8 cellular contexts compared by ENCODE assay signal in the genomic region with DNA sequence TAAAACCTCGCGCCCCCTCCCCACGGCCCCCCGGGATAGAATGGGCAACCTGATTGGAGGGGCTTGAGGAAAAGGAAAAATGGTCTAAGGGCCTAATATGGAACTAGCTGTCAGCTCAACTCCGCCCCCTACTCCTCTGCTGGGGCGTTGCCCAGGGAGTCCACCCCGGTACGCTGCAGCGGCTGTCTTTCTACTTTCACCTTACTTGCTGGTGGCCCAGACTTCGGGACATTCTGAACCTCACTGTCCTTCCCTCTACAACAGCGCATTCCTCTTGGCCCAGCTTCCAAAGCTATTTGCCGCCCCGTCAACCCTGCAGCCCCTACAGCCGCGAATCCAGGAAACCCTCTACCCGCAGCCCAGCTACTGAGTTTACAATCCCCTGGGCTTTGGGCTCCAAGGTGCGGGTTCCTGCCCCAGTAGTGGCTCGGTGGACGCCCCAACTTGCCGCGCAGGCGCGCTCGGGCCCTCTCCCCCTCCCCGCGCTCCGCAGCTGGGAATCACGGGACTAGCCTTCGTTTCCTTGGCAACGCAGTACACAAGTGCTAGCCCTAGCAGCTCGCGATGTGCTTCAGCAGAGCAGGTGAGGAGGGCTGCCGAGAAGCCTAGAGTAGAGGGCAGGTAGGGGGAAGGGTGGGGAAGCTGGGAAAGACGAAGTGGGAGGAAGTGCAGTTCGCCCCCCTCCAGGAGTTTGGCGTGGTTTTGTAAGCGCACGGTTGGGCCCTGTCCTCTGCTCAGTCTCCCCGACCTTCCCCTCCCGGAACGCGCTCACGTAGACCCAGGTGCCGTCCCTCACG. TPM values are rescaled to one million over a fixed set of nuclear protein-coding genes. Genes with fewer than 3 reads are reported as not detected.
DNase-seq lines count a peak whose midpoint lies in the region; ATAC-seq and TF ChIP-seq lines count a peak whose summit lies in the region.

No MANE protein-coding gene starts in this region.

- no peak; the same call in 1 of the 2 replicates for TF ChIP-seq CTCF in AG04450 (IDR thresholded peaks at IDR 0.05; ENCODE audit: low read depth, low read length)

- CTCF ChIA-PET in AG04450 (lab: Charles Lee), result interaction anchor here (1.0 to 1.7 kb wide), 3 partner anchors 12 to 316 kb away, joined by 3 to 10 read pairs (median 6); no protein-coding TSS in a partner anchor

- intact Hi-C loops in left colon (cut with DNase I, micrococcal nuclease), result no loop called here

- H3K9me3 ChIP-seq in AG04450 (ENCODE audit: control insufficient read depth, insufficient read depth, low read length), result no peaks in the 10 kb centered on the region

- ATAC-seq in GM18873 (IDR thresholded peaks at IDR 0.05; ENCODE audit: low FRiP score, unreplicated experiment) (peak; percentile 76), HG03159 (IDR thresholded peaks at IDR 0.05; ENCODE audit: unreplicated experiment) (peak; percentile 87), left colon (peak; percentile 97)

- POLR2A ChIA-PET in AG04450 (lab: Yijun Ruan, JAX), result interaction anchor here (1.1 kb wide), 1 partner anchor 382 kb away, joined by 4 read pairs; the partner anchor contains the start of gene LRIF1

- H3K4me3 ChIP-seq in AG04450 (ENCODE audit: low read depth, low read length), result peak overlapping the region; percentile 72

- DNase-seq in AG04450 (ENCODE audit: low read depth, low spot score) (peak; percentile 52), NCI-H226 (peak; percentile 71), left colon (peak; percentile 83)
- DNase-seq in activated CD4-positive, alpha-beta T cell treated with anti-CD3 and anti-CD28 coated beads for 24 hours (ENCODE audit: low read depth in 2 of 2), result peak; percentile 68
- peak; percentile 47 to 76 (median 60) for DNase-seq in stimulated activated CD4-positive, alpha-beta T cell treated with anti-CD3 and anti-CD28 coated beads, Interleukin-1b, Interleukin-23, amount 100 ng/mL, for 24 hours (ENCODE audit: low read depth in 4 of 4, low spot score in 1 of 4)

- H3K27ac ChIP-seq in AG04450 (ENCODE audit: low read depth, low read length), result no peak overlapping the region
- H3K27ac ChIP-seq in cingulate gyrus (ENCODE audit: low read depth, low read length), result peak overlapping the region; percentile 34

- peaks cover 11% of the 10 kb centered on the region for H3K27me3 ChIP-seq in AG04450 (ENCODE audit: control insufficient read depth, insufficient read depth, low read length)

RNA-seq across cellular contexts. Expression of gene CHIA, which starts 55.6 kb away (rescaled TPM):
- not detected in 2 replicates for polyA plus RNA-seq in AG04450 (2011; rRNA removed)
- polyA minus RNA-seq in AG04450 (2011; rRNA and poly(A)+ RNA removed), result not detected in 2 replicates
- not detected for total RNA-seq in left colon
